In genomic region chr1:39529901-39530535, GRCh38 we compare ENCODE assay signal across 11 cellular contexts.
"Had no signal": no experiment of that assay in that cellular context is flagged by ENCODE, and none has a peak within 500 bp of the region (broad histone marks: within the 10 kb centered on the region; RNA-seq: fewer than 3 reads in every experiment).

No MANE protein-coding gene starts in this region.

- ATAC-seq: activated CD8-positive, alpha-beta T cell treated with anti-CD3 and anti-CD28 coated beads, Interleukin-2, amount 10 ng/mL, durations not matched to agents 7 days and 5 days; heart left ventricle had no signal

- DNase-seq: activated CD8-positive, alpha-beta memory T cell treated with anti-CD3 and anti-CD28 coated beads, Interleukin-2, amount 50 U/mL, for 48 hours; activated CD8-positive, alpha-beta T cell treated with anti-CD3 and anti-CD28 coated beads, Interleukin-2, amount 10 ng/mL, durations not matched to agents 7 days and 5 days; activated naive CD4-positive, alpha-beta T cell treated with anti-CD3 and anti-CD28 coated beads for 36 hours; adrenal gland; colonic mucosa; effector CD4-positive, alpha-beta T cell; heart left ventricle; left ventricle myocardium inferior; mesendoderm; stimulated activated CD4-positive, alpha-beta T cell treated with anti-CD3 and anti-CD28 coated beads, Interleukin-4, amount 100 ng/mL, for 4 hours; stomach had no signal
